In the genomic region with DNA sequence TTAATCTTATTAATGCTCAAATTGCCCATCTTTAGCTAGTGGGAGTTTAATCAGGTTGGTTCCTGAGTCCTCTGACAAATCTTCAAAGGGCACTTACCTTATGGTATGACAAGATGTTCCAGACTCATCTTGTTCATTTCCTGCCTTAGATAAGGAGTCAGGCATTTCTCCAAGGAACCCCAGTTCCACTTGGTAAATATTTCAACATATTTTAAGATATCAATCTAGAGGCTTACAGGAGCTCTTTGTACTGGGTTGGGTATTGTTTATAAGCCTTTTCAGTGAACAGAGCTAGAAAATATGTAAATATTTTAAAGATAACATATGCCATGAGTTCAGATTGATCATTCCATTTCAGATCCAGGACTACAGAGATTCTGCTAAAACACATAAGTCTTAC, we compare ENCODE assay signal across 26 cellular contexts.
DNase-seq lines count a peak whose midpoint lies in the region; ATAC-seq and TF ChIP-seq lines count a peak whose summit lies in the region.
"Had no signal": no experiment of that assay in that cellular context is flagged by ENCODE, and none has a peak within 500 bp of the region (broad histone marks: within the 10 kb centered on the region; RNA-seq: fewer than 3 reads in every experiment).

No MANE protein-coding gene starts in this region.

- no peak for ATAC-seq in stimulated activated naive B cell treated with anti-CD40 and anti-IgM and Interleukin-4, amounts not matched to agents 10 μg/mL and 1 μg/mL and 100 μg/mL, for 72 hours (replicated peaks)
- ATAC-seq: GM12878 had no signal

- H3K4me1 Mint-ChIP-seq in stimulated activated naive B cell treated with anti-CD40 and anti-IgM and Interleukin-4, amounts not matched to agents 10 μg/mL and 1 μg/mL and 100 μg/mL, for 72 hours = no peaks in the 10 kb centered on the region
- H3K4me1 Mint-ChIP-seq in activated T-cell treated with anti-CD3 and anti-CD28 coated beads, Interleukin-2, amount 50 U/mL, for 24 hours (ENCODE audit: low read depth) = no peaks in the 10 kb centered on the region
- H3K4me1 Mint-ChIP-seq: CD14-positive monocyte; CD4-positive, alpha-beta memory T cell; CD4-positive, CD25-positive, alpha-beta regulatory T cell had no signal

- H3K27ac Mint-ChIP-seq in stimulated activated naive B cell treated with anti-CD40 and anti-IgM and Interleukin-4, amounts not matched to agents 10 μg/mL and 1 μg/mL and 100 μg/mL, for 72 hours = no peak overlapping the region
- H3K27ac Mint-ChIP-seq in activated T-cell treated with anti-CD3 and anti-CD28 coated beads, Interleukin-2, amount 50 U/mL, for 24 hours = no peak overlapping the region
- H3K27ac Mint-ChIP-seq: CD14-positive monocyte; CD4-positive, alpha-beta memory T cell; CD4-positive, CD25-positive, alpha-beta regulatory T cell; CD8-positive, alpha-beta memory T cell had no signal

- no peak overlapping the region for H3K4me3 Mint-ChIP-seq in stimulated activated naive B cell treated with anti-CD40 and anti-IgM and Interleukin-4, amounts not matched to agents 10 μg/mL and 1 μg/mL and 100 μg/mL, for 72 hours
- no peak overlapping the region for H3K4me3 Mint-ChIP-seq in activated T-cell treated with anti-CD3 and anti-CD28 coated beads, Interleukin-2, amount 50 U/mL, for 24 hours
- H3K4me3 Mint-ChIP-seq: CD14-positive monocyte; CD4-positive, alpha-beta memory T cell; CD4-positive, CD25-positive, alpha-beta regulatory T cell; CD8-positive, alpha-beta memory T cell had no signal

- DNase-seq in NCI-H226 (peak; percentile 31), amniotic epithelial cell (ENCODE audit: low read depth) (peak; percentile 91), fibroblast of pulmonary artery (ENCODE audit: low read depth) (peak; percentile 3), iris pigment epithelial cell (ENCODE audit: low read depth) (peak; percentile 68), HT-29 (ENCODE audit: low spot score) (no peak)
- DNase-seq in NK-92 treated with Interleukin-12 subunit alpha and Interleukin-12 subunit beta, amount 100 ng/mL, for 24 hours (lab: John Stamatoyannopoulos, UW) = no peak
- DNase-seq in stimulated activated naive B cell treated with anti-CD40 and anti-IgM and Interleukin-4, amounts not matched to agents 10 μg/mL and 1 μg/mL and 100 μg/mL, for 72 hours = no peak
- no peak for DNase-seq in activated T-cell treated with anti-CD3 and anti-CD28 coated beads, Interleukin-2, amount 50 U/mL, for 24 hours
- DNase-seq: 8988T; ACHN; BE2C; C1 segment of cervical spinal cord; CD4-positive, alpha-beta memory T cell; CD4-positive, CD25-positive, alpha-beta regulatory T cell; CD8-positive, alpha-beta memory T cell; COR-L47; DMS 273 treated with DMSO at 0.1 percent for 48 hours; DMS153; DMS53; DMS79; DND-41; EL; GDM1 had no signal

- no peaks in the 10 kb centered on the region for H3K9me3 Mint-ChIP-seq in stimulated activated naive B cell treated with anti-CD40 and anti-IgM and Interleukin-4, amounts not matched to agents 10 μg/mL and 1 μg/mL and 100 μg/mL, for 72 hours
- H3K9me3 Mint-ChIP-seq in activated T-cell treated with anti-CD3 and anti-CD28 coated beads, Interleukin-2, amount 50 U/mL, for 24 hours = no peaks in the 10 kb centered on the region
- H3K9me3 Mint-ChIP-seq: CD4-positive, alpha-beta memory T cell; CD8-positive, alpha-beta memory T cell had no signal

- no peak for TF ChIP-seq CTCF in fibroblast of pulmonary artery (IDR thresholded peaks at IDR 0.05; ENCODE audit: low read length, missing control alignments)

- H3K27me3 Mint-ChIP-seq in stimulated activated naive B cell treated with anti-CD40 and anti-IgM and Interleukin-4, amounts not matched to agents 10 μg/mL and 1 μg/mL and 100 μg/mL, for 72 hours = peaks cover 28 to 33% of the 10 kb centered on the region in 2 donors
- H3K27me3 Mint-ChIP-seq in activated T-cell treated with anti-CD3 and anti-CD28 coated beads, Interleukin-2, amount 50 U/mL, for 24 hours = peaks cover 40% of the 10 kb centered on the region

- no peaks in the 10 kb centered on the region for H3K36me3 Mint-ChIP-seq in stimulated activated naive B cell treated with anti-CD40 and anti-IgM and Interleukin-4, amounts not matched to agents 10 μg/mL and 1 μg/mL and 100 μg/mL, for 72 hours
- no peaks in the 10 kb centered on the region for H3K36me3 Mint-ChIP-seq in activated T-cell treated with anti-CD3 and anti-CD28 coated beads, Interleukin-2, amount 50 U/mL, for 24 hours (ENCODE audit: low read depth)
- H3K36me3 Mint-ChIP-seq: CD14-positive monocyte; CD4-positive, alpha-beta memory T cell; CD4-positive, CD25-positive, alpha-beta regulatory T cell had no signal

- no peak overlapping the region for H3K4me3 ChIP-seq in fibroblast of pulmonary artery (replicated peaks; ENCODE audit: low read depth, low read length)
- H3K4me3 ChIP-seq: BLaER1, GM12878 had no signal

Comparison
In these comparisons a context has a peak if more than half of its experiments do, and no peak if none do; other contexts are left out.
1. DNase-seq: peak in NCI-H226 (single experiment), amniotic epithelial cell (single experiment), fibroblast of pulmonary artery (single experiment) and iris pigment epithelial cell (single experiment); none in NK-92 treated with Interleukin-12 subunit alpha and Interleukin-12 subunit beta, amount 100 ng/mL, for 24 hours (single experiment), stimulated activated naive B cell treated with anti-CD40 and anti-IgM and Interleukin-4, amounts not matched to agents 10 μg/mL and 1 μg/mL and 100 μg/mL, for 72 hours (single experiment), activated T-cell treated with anti-CD3 and anti-CD28 coated beads, Interleukin-2, amount 50 U/mL, for 24 hours (single experiment) and HT-29 (single experiment).